18 cellular contexts compared by ENCODE assay signal in genomic region chrX:16187024-16187698, GRCh38. TPM values are rescaled to one million over a fixed set of nuclear protein-coding genes. Genes with fewer than 3 reads are reported as not detected.
A peak's percentile ranks its signal among the peaks of the same experiment; 100 is the strongest.
DNase-seq lines count a peak whose midpoint lies in the region; ATAC-seq, FAIRE-seq and TF ChIP-seq lines count a peak whose summit lies in the region.
"Had no signal": no experiment of that assay in that cellular context is flagged by ENCODE, and none has a peak within 500 bp of the region (broad histone marks: within the 10 kb centered on the region; RNA-seq: fewer than 3 reads in every experiment).

No MANE protein-coding gene starts in this region.

- peak overlapping the region; percentile 86 for H3K27ac ChIP-seq in HUES64 (ENCODE audit: low read depth, low read length)
- H3K27ac ChIP-seq in H1 (ENCODE audit: low read depth, low read length) = no peak overlapping the region
- no peak overlapping the region for H3K27ac ChIP-seq in mesenchymal stem cell (ENCODE audit: low read length, poor library complexity, severe bottlenecking)

- H3K36me3 ChIP-seq in HUES64 (ENCODE audit: insufficient read depth, low read length) (0 out of 2 replicates have a peak, but pooled peaks cover 2% of the 10 kb centered on the region), H1 (ENCODE audit: control insufficient read depth in 2 of 4, insufficient read depth in 4 of 4, low read length in 3 of 4) (no peaks in the 10 kb centered on the region), mesenchymal stem cell (ENCODE audit: control insufficient read depth in 1 of 2, insufficient read depth in 2 of 2, low read depth in 1 of 2, low read length in 2 of 2) (no peaks in the 10 kb centered on the region)

- H3K4ac ChIP-seq in H1 (replicated peaks; ENCODE audit: insufficient read length, low read depth, low read length) = peak overlapping the region; percentile 53
- no peak overlapping the region for H3K4ac ChIP-seq in mesenchymal stem cell (ENCODE audit: low read depth in 1 of 2, low read length in 2 of 2)

- H4K5ac ChIP-seq in H1 (ENCODE audit: insufficient read length, low read depth, low read length) = peak overlapping the region; percentile 78

- H3K4me1 ChIP-seq in HUES64 (ENCODE audit: insufficient read depth, low read length) (peaks cover 36% of the 10 kb centered on the region), H1 (replicated peaks in 1 of 4; ENCODE audit: control insufficient read depth in 3 of 4, insufficient read depth in 4 of 4, low read length in 3 of 4) (peaks cover 2 to 16% (median 12%) of the 10 kb centered on the region in 4 experiments; a peak in 5 of 7 replicates), mesenchymal stem cell (ENCODE audit: control insufficient read depth, insufficient read depth, low read depth, low read length) (no peaks in the 10 kb centered on the region)

- WGBS in HUES64 = 23% methylated on average over 4 of the region's 4 CpGs
- WGBS in H1 (ENCODE audit: extremely low coverage in 1 of 2, insufficient coverage in 1 of 2, insufficient read length in 1 of 2, insufficient replicate concordance in 2 of 2, low coverage in 1 of 2, low lambda C conversion rate in 2 of 2, missing lambda C conversion rate in 1 of 2), 2 experiments = 49% methylated on average over 4 of the region's 4 CpGs; no CpG with 5 or more reads in 1 of the 2 experiments
- WGBS in mesenchymal stem cell = 29% methylated on average over 4 of the region's 4 CpGs

- H3K9me3 ChIP-seq in HUES64 (ENCODE audit: insufficient read depth, low read depth, low read length) = no peaks in the 10 kb centered on the region
- no peaks in the 10 kb centered on the region for H3K9me3 ChIP-seq in H1 (ENCODE audit: insufficient read depth in 2 of 2, low read depth in 1 of 2, low read length in 1 of 2)
- H3K9me3 ChIP-seq in mesenchymal stem cell (ENCODE audit: control insufficient read depth, low read length) = no peaks in the 10 kb centered on the region

- DNase-seq in EL (peak; percentile 4), H1 (ENCODE audit: low read depth in 1 of 2, low spot score in 2 of 2) (no peak), mesenchymal stem cell (peak; percentile 12), NCI-H146 treated with DMSO at 0.1 percent for 48 hours (lab: John Stamatoyannopoulos, UW; ENCODE audit: unreplicated experiment) (no peak), omental fat pad (ENCODE audit: low spot score) (no peak)
- DNase-seq in stimulated activated CD4-positive, alpha-beta T cell treated with anti-CD3 and anti-CD28 coated beads, Interleukin-2, amount 100 ng/mL, for 48 hours = no peak
- DNase-seq: AML-193, Calu3, NCI-H1048, NCI-H1694, NCI-H446 had no signal

- H2BK12ac ChIP-seq in H1 (ENCODE audit: low read depth, low read length) (0 out of 2 replicates have a peak overlapping the region, but pooled peaks have one; percentile 63), mesenchymal stem cell (ENCODE audit: low read length in 2 of 2) (no peak overlapping the region)

- H3K23ac ChIP-seq in H1 (ENCODE audit: insufficient read length) = no peak overlapping the region
- H3K23ac ChIP-seq in mesenchymal stem cell (ENCODE audit: low read length in 2 of 2) = no peak overlapping the region

- peak overlapping the region; percentile 93; the same call in 1 of the 2 replicates for H2BK5ac ChIP-seq in H1 (ENCODE audit: low read depth, low read length)
- no peak overlapping the region for H2BK5ac ChIP-seq in mesenchymal stem cell (ENCODE audit: low read depth, low read length, poor library complexity, severe bottlenecking)

- H2BK120ac ChIP-seq in H1 (replicated peaks; ENCODE audit: low read depth, low read length) = peak overlapping the region; percentile 99
- no peak overlapping the region for H2BK120ac ChIP-seq in mesenchymal stem cell (ENCODE audit: low read depth, low read length)

- no peak for TF ChIP-seq EP300 in H1 (IDR thresholded peaks at IDR 0.05; ENCODE audit: borderline replicate concordance in 1 of 2, low read depth in 2 of 2, low read length in 2 of 2)

- H3K14ac ChIP-seq in H1 (ENCODE audit: insufficient read length) (peak overlapping the region; percentile 80), mesenchymal stem cell (ENCODE audit: low read length in 2 of 2) (no peak overlapping the region)

- POLR2A ChIA-PET in H1 (lab: Charles Lee; ENCODE audit: partially characterized antibody) = interaction anchor here (0.9 to 1.2 kb wide), 5 partner anchors 9 to 23 kb away, joined by 3 to 4 read pairs (median 4); no protein-coding TSS in a partner anchor

- H3K4me3 ChIP-seq in HUES64 (ENCODE audit: low read length) (no peak overlapping the region), H1 (ENCODE audit: extremely low read depth in 1 of 4, insufficient read depth in 2 of 4, low read depth in 3 of 4, low read length in 4 of 4) (no peak overlapping the region; a peak in 1 of 8 replicates), mesenchymal stem cell (ENCODE audit: insufficient read depth in 1 of 2, low read depth in 1 of 2, low read length in 2 of 2) (no peak overlapping the region)

- H4K91ac ChIP-seq in H1 (replicated peaks; ENCODE audit: insufficient read length, low read length) (peak overlapping the region; percentile 97), mesenchymal stem cell (ENCODE audit: low read length) (no peak overlapping the region)

- TF ChIP-seq CTCF in H1 (IDR thresholded peaks at IDR 0.05; ENCODE audit: control extremely low read depth in 1 of 3, insufficient read depth in 1 of 3, low read depth in 1 of 3, low read length in 3 of 3) (no peak), omental fat pad (IDR thresholded peaks at IDR 0.05) (no peak)

- no peaks in the 10 kb centered on the region for H3K79me2 ChIP-seq in H1 (ENCODE audit: control insufficient read depth in 1 of 2, insufficient read depth in 2 of 2, low read length in 2 of 2)

- ATAC-seq in omental fat pad (ENCODE audit: low FRiP score) (no peak), GM18505 (IDR thresholded peaks at IDR 0.05; ENCODE audit: unreplicated experiment) (no peak)
- ATAC-seq: Panc1, Right ventricle myocardium inferior had no signal

- H3K4me2 ChIP-seq in H1 (ENCODE audit: insufficient read depth in 1 of 2, low read depth in 2 of 2, low read length in 2 of 2) = peak overlapping the region; percentile 12 to 53; a peak in 3 of 4 replicates
- H3K4me2 ChIP-seq in mesenchymal stem cell (ENCODE audit: low read length, poor library complexity, severe bottlenecking) = no peak overlapping the region

- TF ChIP-seq RAD21 in H1 (IDR thresholded peaks at IDR 0.05 in 1 of 2, conservative IDR thresholded peaks at IDR 0.05 in 1 of 2; ENCODE audit: low read depth in 2 of 2, low read length in 2 of 2) = no peak

- CTCF ChIA-PET in H1 (lab: Charles Lee; ENCODE audit: partially characterized antibody) = interaction anchor here (1.0 to 1.1 kb wide), 3 partner anchors 241 to 258 kb away, joined by 3 read pairs; no protein-coding TSS in a partner anchor

- H3K18ac ChIP-seq in H1 (ENCODE audit: extremely low read depth, low read length) (no peak overlapping the region), mesenchymal stem cell (ENCODE audit: low read depth in 1 of 2, low read length in 2 of 2) (no peak overlapping the region)

- no peaks in the 10 kb centered on the region for H3K23me2 ChIP-seq in H1 (ENCODE audit: low read depth, low read length)

- H4K20me1 ChIP-seq in H1 (replicated peaks in 1 of 2; ENCODE audit: control insufficient read depth in 1 of 2, insufficient read depth in 2 of 2, low read length in 2 of 2) = no peaks in the 10 kb centered on the region

- H3K9ac ChIP-seq in HUES64 (ENCODE audit: low read depth, low read length) = 0 out of 2 replicates have a peak overlapping the region, but pooled peaks have one; percentile 6
- no peak overlapping the region for H3K9ac ChIP-seq in H1 (replicated peaks in 1 of 4; ENCODE audit: extremely low read depth in 1 of 4, low read depth in 3 of 4, low read length in 3 of 4)
- H3K9ac ChIP-seq in mesenchymal stem cell (ENCODE audit: low read length) = no peak overlapping the region

- no peak overlapping the region for H2AFZ ChIP-seq in H1 (ENCODE audit: low read length)
- no peak overlapping the region for H2AFZ ChIP-seq in mesenchymal stem cell (ENCODE audit: low read depth, low read length)

- no peak overlapping the region for H3K56ac ChIP-seq in H1 (replicated peaks; ENCODE audit: insufficient read length, low read depth, low read length)

- TF ChIP-seq POLR2A in H1 (IDR thresholded peaks at IDR 0.05; ENCODE audit: control extremely low read depth in 1 of 2, low read depth in 2 of 2, low read length in 2 of 2) (no peak), GM18505 (IDR thresholded peaks at IDR 0.05; ENCODE audit: borderline replicate concordance, extremely low read depth, insufficient read depth, insufficient read length) (no peak)

- no peaks in the 10 kb centered on the region for H3K27me3 ChIP-seq in HUES64 (ENCODE audit: insufficient read depth, low read length)
- no peaks in the 10 kb centered on the region for H3K27me3 ChIP-seq in H1 (replicated peaks in 1 of 4; ENCODE audit: control insufficient read depth in 3 of 4, extremely low read depth in 1 of 4, insufficient read depth in 3 of 4, low read length in 3 of 4)
- peaks cover 0 to 3% of the 10 kb centered on the region in 2 experiments for H3K27me3 ChIP-seq in mesenchymal stem cell (ENCODE audit: control insufficient read depth in 1 of 2, insufficient read depth in 1 of 2, low read length in 2 of 2)

- H3K79me1 ChIP-seq in H1 (ENCODE audit: low read depth, low read length) = no peaks in the 10 kb centered on the region
- no peaks in the 10 kb centered on the region for H3K79me1 ChIP-seq in mesenchymal stem cell (replicated peaks; ENCODE audit: low read length, poor library complexity, severe bottlenecking)

- no peak overlapping the region for H2BK15ac ChIP-seq in H1 (ENCODE audit: low read length)
- no peak overlapping the region for H2BK15ac ChIP-seq in mesenchymal stem cell (ENCODE audit: low read depth, poor library complexity, severe bottlenecking)

- H2AK5ac ChIP-seq in H1 (ENCODE audit: low read depth, low read length) (no peak overlapping the region), mesenchymal stem cell (ENCODE audit: low read length, severe bottlenecking) (no peak overlapping the region)

- H4K8ac ChIP-seq in H1 (ENCODE audit: extremely low read depth, insufficient read depth, low read length) (no peak overlapping the region), mesenchymal stem cell (ENCODE audit: low read length) (no peak overlapping the region)

- no peak for FAIRE-seq in H1 (lab: Jason Lieb, UNC)
- FAIRE-seq: G401.6 had no signal

- H2BK20ac ChIP-seq in H1 (ENCODE audit: low read length) = no peak overlapping the region

RNA-seq across cellular contexts. Expression of gene MAGEB17, which starts 19.9 kb away (rescaled TPM):
- polyA plus RNA-seq in HUES64 (2013, experiment 1 of 2) = not detected
- 0.19 TPM for polyA plus RNA-seq in HUES64 (2013, experiment 2 of 2)
- 1.1 TPM in 1 of 2 replicates, not detected in the other for total RNA-seq in H1 (2021; fragmentation: NEBNext Ultra II Directional; extraction: Animal tissue kit (Norgen Biotek cat#: 25700))
- polyA plus RNA-seq in H1 (2011; rRNA removed) = 0.48 and 0.53 TPM in 2 replicates
- polyA plus RNA-seq in H1 (2011; cell fraction: cytosol; rRNA removed) = 0.89 TPM
- polyA plus RNA-seq in H1 (2011; cell fraction: nucleus; rRNA removed) = 2.1 TPM
- 0.94 to 1.8 TPM (median 1.3 TPM) in 4 replicates for polyA plus RNA-seq in H1 (2012, experiment 1 of 2)
- polyA plus RNA-seq in H1 (2012, experiment 2 of 2) = not detected
- polyA plus RNA-seq in H1 (2013, experiment 1 of 2) = 1.6 TPM
- 1.1 TPM for polyA plus RNA-seq in H1 (2013, experiment 2 of 2)
- 0.17 and 0.41 TPM in 2 replicates for polyA minus RNA-seq in H1 (2011; rRNA and poly(A)+ RNA removed)
- polyA minus RNA-seq in H1 (2011; cell fraction: cytosol; rRNA and poly(A)+ RNA removed) = not detected
- polyA minus RNA-seq in H1 (2011; cell fraction: nucleus; rRNA and poly(A)+ RNA removed) = 0.60 TPM
- polyA plus RNA-seq in mesenchymal stem cell (2013, experiment 1 of 2) = 0.03 TPM
- polyA plus RNA-seq in mesenchymal stem cell (2013, experiment 2 of 2) = not detected
- total RNA-seq in omental fat pad = not detected
- total RNA-seq: A673, Calu3, H4, Right ventricle myocardium inferior had no signal

Comparison
In these comparisons a context has a peak if more than half of its experiments do, and no peak if none do; other contexts are left out.
1. DNase-seq: peak in EL (single experiment) and mesenchymal stem cell (single experiment); none in H1 (0 of 2), NCI-H146 treated with DMSO at 0.1 percent for 48 hours (single experiment), omental fat pad (single experiment) and stimulated activated CD4-positive, alpha-beta T cell treated with anti-CD3 and anti-CD28 coated beads, Interleukin-2, amount 100 ng/mL, for 48 hours (0 of 2).